In genomic region chr3:46974421-46975227, GRCh38 we compare ENCODE assay signal across 9 cellular contexts. TPM values are rescaled to one million over a fixed set of nuclear protein-coding genes. Genes with fewer than 3 reads are reported as not detected.
DNase-seq lines count a peak whose midpoint lies in the region; ATAC-seq and TF ChIP-seq lines count a peak whose summit lies in the region.
"Had no signal": no experiment of that assay in that cellular context is flagged by ENCODE, and none has a peak within 500 bp of the region (broad histone marks: within the 10 kb centered on the region; RNA-seq: fewer than 3 reads in every experiment).

No MANE protein-coding gene starts in this region.

- DNase-seq in NAMALWA (ENCODE audit: low spot score) (peak; percentile 60), osteocyte (ENCODE audit: extremely low spot score, unreplicated experiment) (no peak), omental fat pad (ENCODE audit: low spot score) (no peak)
- DNase-seq: NCI-H2171 had no signal

- no peak for TF ChIP-seq CTCF in GM12875 (IDR thresholded peaks at IDR 0.05; ENCODE audit: borderline replicate concordance, insufficient read depth, low read depth, low read length)
- TF ChIP-seq CTCF in osteocyte (IDR thresholded peaks at IDR 0.05) = no peak
- TF ChIP-seq CTCF in omental fat pad (IDR thresholded peaks at IDR 0.05) = no peak

- H3K4me3 ChIP-seq in GM12875 (ENCODE audit: low read depth, low read length) = peak overlapping the region; percentile 7

- peak overlapping the region; percentile 86 for H3K4me3 Mint-ChIP-seq in dendritic cell treated with granulocyte-macrophage colony-stimulating factor and Interleukin-4, amounts not matched to agents 40 ng/mL and 50 ng/mL, for 4 days
- H3K4me3 Mint-ChIP-seq in osteocyte (ENCODE audit: unreplicated experiment) = peak overlapping the region; percentile 100

- ATAC-seq in omental fat pad (ENCODE audit: low FRiP score) (no peak), GM18907 (IDR thresholded peaks at IDR 0.05; ENCODE audit: unreplicated experiment) (no peak), HG03521 (IDR thresholded peaks at IDR 0.05; ENCODE audit: unreplicated experiment) (no peak)
- ATAC-seq: activated CD4-positive, CD25-positive, alpha-beta regulatory T cell treated with anti-CD3 and anti-CD28 coated beads, Interleukin-2, amount 50 U/mL, for 24 hours had no signal

- H3K36me3 Mint-ChIP-seq in dendritic cell treated with granulocyte-macrophage colony-stimulating factor and Interleukin-4, amounts not matched to agents 40 ng/mL and 50 ng/mL, for 4 days (ENCODE audit: low read depth) = peaks cover 55% of the 10 kb centered on the region
- H3K36me3 Mint-ChIP-seq in osteocyte (ENCODE audit: unreplicated experiment) = peaks cover 5% of the 10 kb centered on the region

- no peaks in the 10 kb centered on the region for H3K27me3 Mint-ChIP-seq in dendritic cell treated with granulocyte-macrophage colony-stimulating factor and Interleukin-4, amounts not matched to agents 40 ng/mL and 50 ng/mL, for 4 days
- no peaks in the 10 kb centered on the region for H3K27me3 Mint-ChIP-seq in osteocyte (ENCODE audit: unreplicated experiment)

- intact Hi-C loops in dendritic cell treated with granulocyte-macrophage colony-stimulating factor and Interleukin-4, amounts not matched to agents 40 ng/mL and 50 ng/mL, for 4 days (cut with micrococcal nuclease) = loop anchor here (5.0 kb wide), 2 partner anchors 37 to 47 kb away; no protein-coding TSS in a partner anchor

- H3K9me3 Mint-ChIP-seq in dendritic cell treated with granulocyte-macrophage colony-stimulating factor and Interleukin-4, amounts not matched to agents 40 ng/mL and 50 ng/mL, for 4 days = no peaks in the 10 kb centered on the region
- H3K9me3 Mint-ChIP-seq in osteocyte (ENCODE audit: unreplicated experiment) = no peaks in the 10 kb centered on the region

- H3K4me1 Mint-ChIP-seq in dendritic cell treated with granulocyte-macrophage colony-stimulating factor and Interleukin-4, amounts not matched to agents 40 ng/mL and 50 ng/mL, for 4 days (ENCODE audit: low read depth) = peaks cover 75% of the 10 kb centered on the region
- peaks cover 61% of the 10 kb centered on the region for H3K4me1 Mint-ChIP-seq in osteocyte (ENCODE audit: unreplicated experiment)

- H3K27ac Mint-ChIP-seq in dendritic cell treated with granulocyte-macrophage colony-stimulating factor and Interleukin-4, amounts not matched to agents 40 ng/mL and 50 ng/mL, for 4 days = peak overlapping the region; percentile 66
- peak overlapping the region; percentile 23 for H3K27ac Mint-ChIP-seq in osteocyte (ENCODE audit: unreplicated experiment)

RNA-seq across cellular contexts. Expression of gene CCDC12, which starts 1.9 kb away (rescaled TPM):
- total RNA-seq in osteocyte = 34.5 and 37.4 TPM in 2 replicates
- 10 to 100 TPM; 30.8 to 61.5 (median 45.4) TPM for total RNA-seq in omental fat pad

RNA-seq across cellular contexts. Expression of gene NBEAL2, which starts 4.8 kb away (rescaled TPM):
- total RNA-seq in osteocyte (14.0 and 21.8 TPM in 2 replicates), omental fat pad (100 to 1,000 TPM in 1 of 4 donors, 10 to 100 TPM in 3; 17.4 to 113 (median 33.6) TPM)
